Comparison of ENCODE assay signal across 9 cellular contexts in the genomic region with DNA sequence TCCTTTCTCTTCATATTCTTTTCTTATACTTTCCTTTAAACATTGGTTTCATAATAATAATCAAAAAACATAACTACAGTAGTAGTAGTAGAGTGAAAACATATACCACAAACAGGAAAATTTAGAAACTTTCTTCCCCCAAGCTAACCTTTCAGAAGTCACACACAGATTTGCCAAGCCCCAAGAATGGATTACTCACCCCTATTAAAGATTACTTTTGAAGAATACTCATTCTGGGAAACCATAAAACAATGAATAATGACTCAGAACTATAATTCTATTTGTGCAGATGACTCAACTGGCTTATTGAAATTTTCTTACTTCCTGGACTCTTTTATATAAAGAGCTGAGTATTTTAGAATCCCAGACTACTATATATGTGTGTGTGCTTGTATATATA.
DNase-seq lines count a peak whose midpoint lies in the region; ATAC-seq and TF ChIP-seq lines count a peak whose summit lies in the region.
"Had no signal": no experiment of that assay in that cellular context is flagged by ENCODE, and none has a peak within 500 bp of the region (broad histone marks: within the 10 kb centered on the region; RNA-seq: fewer than 3 reads in every experiment).

No MANE protein-coding gene starts in this region.

- H3K4me2 ChIP-seq in trophoblast cell (ENCODE audit: low read length) = no peak overlapping the region

- no peaks in the 10 kb centered on the region for H3K36me3 Mint-ChIP-seq in naive thymus-derived CD4-positive, alpha-beta T cell
- no peaks in the 10 kb centered on the region for H3K36me3 Mint-ChIP-seq in progenitor cell of endocrine pancreas (ENCODE audit: insufficient read depth)

- no peak overlapping the region for H3K4me3 ChIP-seq in naive thymus-derived CD4-positive, alpha-beta T cell (ENCODE audit: low read length)
- H3K4me3 ChIP-seq in trophoblast cell (ENCODE audit: low read depth, low read length) (no peak overlapping the region), psoas muscle (no peak overlapping the region)

- H2BK12ac ChIP-seq in trophoblast cell (ENCODE audit: low read length) = no peak overlapping the region

- H3K9me3 Mint-ChIP-seq in naive thymus-derived CD4-positive, alpha-beta T cell = peaks cover 0 to 2% (median 0%) of the 10 kb centered on the region in 11 donors
- H3K9me3 Mint-ChIP-seq in progenitor cell of endocrine pancreas (ENCODE audit: low read depth) = no peaks in the 10 kb centered on the region
- H3K9me3 Mint-ChIP-seq: T-helper 1 cell treated with Interleukin-12 subunit alpha and Interleukin-12 subunit beta and Interleukin-4 antibody, amounts not matched to agents 30 μg/mL and 1 μg/mL, for 36 hours had no signal

- DNase-seq in HCEC 1CT (peak; percentile 98), M059J (ENCODE audit: low read depth) (peak; percentile 97), glomerular visceral epithelial cell (ENCODE audit: extremely low spot score) (peak; percentile 81), progenitor cell of endocrine pancreas (ENCODE audit: low spot score, unreplicated experiment) (no peak), trophoblast cell (no peak), psoas muscle (no peak)
- no peak for DNase-seq in naive thymus-derived CD4-positive, alpha-beta T cell

- H3K14ac ChIP-seq in trophoblast cell (ENCODE audit: low read length) = no peak overlapping the region

- intact Hi-C loops in naive thymus-derived CD4-positive, alpha-beta T cell (cut with micrococcal nuclease) = no loop called here
- intact Hi-C loops in psoas muscle (cut with DNase I) = no loop called here

- ATAC-seq in GM18499 (IDR thresholded peaks at IDR 0.05; ENCODE audit: insufficient read depth, unreplicated experiment) (peak; percentile 97), psoas muscle (no peak)
- no peak for ATAC-seq in naive thymus-derived CD4-positive, alpha-beta T cell

- TF ChIP-seq CTCF in progenitor cell of endocrine pancreas (IDR thresholded peaks at IDR 0.05; ENCODE audit: unreplicated experiment) = no peak
- no peak for TF ChIP-seq CTCF in psoas muscle (IDR thresholded peaks at IDR 0.05)

- H3K23ac ChIP-seq in trophoblast cell (ENCODE audit: low read length) = no peak overlapping the region

- peaks cover 6 to 25% (median 16%) of the 10 kb centered on the region in 5 donors for H3K27me3 Mint-ChIP-seq in naive thymus-derived CD4-positive, alpha-beta T cell
- no peaks in the 10 kb centered on the region for H3K27me3 Mint-ChIP-seq in progenitor cell of endocrine pancreas

- no peak overlapping the region for H3K27ac Mint-ChIP-seq in naive thymus-derived CD4-positive, alpha-beta T cell
- no peak overlapping the region for H3K27ac Mint-ChIP-seq in progenitor cell of endocrine pancreas
- H3K27ac Mint-ChIP-seq: T-helper 1 cell treated with Interleukin-12 subunit alpha and Interleukin-12 subunit beta and Interleukin-4 antibody, amounts not matched to agents 30 μg/mL and 1 μg/mL, for 36 hours had no signal

- H2BK120ac ChIP-seq in trophoblast cell (ENCODE audit: insufficient read depth, low read length, poor library complexity) = no peak overlapping the region

- peaks cover 2% of the 10 kb centered on the region for H3K79me1 ChIP-seq in trophoblast cell (ENCODE audit: low read length)

- H3K4me1 Mint-ChIP-seq in naive thymus-derived CD4-positive, alpha-beta T cell = peaks cover 0 to 4% (median 0%) of the 10 kb centered on the region in 7 donors
- H3K4me1 Mint-ChIP-seq in progenitor cell of endocrine pancreas (ENCODE audit: low read depth) = peaks cover 7% of the 10 kb centered on the region

- no peak overlapping the region for H3K27ac ChIP-seq in naive thymus-derived CD4-positive, alpha-beta T cell (ENCODE audit: low read depth, low read length)
- H3K27ac ChIP-seq in trophoblast cell (ENCODE audit: low read depth, low read length) = no peak overlapping the region
- H3K27ac ChIP-seq in psoas muscle = no peak overlapping the region

- CTCF ChIA-PET in naive thymus-derived CD4-positive, alpha-beta T cell (lab: Charles Lee) = no interaction called here

- no peak overlapping the region for H3K9ac ChIP-seq in trophoblast cell (ENCODE audit: low read length)

- H2AK5ac ChIP-seq in trophoblast cell (ENCODE audit: low read length) = no peak overlapping the region

- no peak overlapping the region for H4K12ac ChIP-seq in trophoblast cell (ENCODE audit: low read depth, low read length)

- no peaks in the 10 kb centered on the region for H3K36me3 ChIP-seq in naive thymus-derived CD4-positive, alpha-beta T cell (ENCODE audit: control insufficient read depth in 2 of 3, insufficient read depth in 3 of 3, low read length in 3 of 3)
- H3K36me3 ChIP-seq in trophoblast cell (ENCODE audit: control insufficient read depth in 1 of 2, insufficient read depth in 2 of 2, low read length in 2 of 2) = no peaks in the 10 kb centered on the region
- H3K36me3 ChIP-seq in psoas muscle (ENCODE audit: insufficient read depth in 1 of 2, low read depth in 1 of 2) = no peaks in the 10 kb centered on the region

- POLR2A ChIA-PET in naive thymus-derived CD4-positive, alpha-beta T cell (lab: Charles Lee) = no interaction called here

- no peaks in the 10 kb centered on the region for H3K27me3 ChIP-seq in naive thymus-derived CD4-positive, alpha-beta T cell (ENCODE audit: control insufficient read depth in 2 of 2, insufficient read depth in 2 of 2, low read length in 2 of 2)
- H3K27me3 ChIP-seq in trophoblast cell (ENCODE audit: insufficient read depth, low read length) (no peaks in the 10 kb centered on the region), psoas muscle (ENCODE audit: insufficient read depth in 3 of 3, low read length in 2 of 3) (no peaks in the 10 kb centered on the region)

- H3K9me3 ChIP-seq in naive thymus-derived CD4-positive, alpha-beta T cell (ENCODE audit: control insufficient read depth in 2 of 3, low read length in 3 of 3) = no peaks in the 10 kb centered on the region
- H3K9me3 ChIP-seq in trophoblast cell (ENCODE audit: insufficient read depth, low read depth, low read length) (no peaks in the 10 kb centered on the region), psoas muscle (no peaks in the 10 kb centered on the region)

- no peak overlapping the region for H4K8ac ChIP-seq in trophoblast cell (ENCODE audit: low read depth, low read length)

- no peak overlapping the region for H3K4me3 Mint-ChIP-seq in naive thymus-derived CD4-positive, alpha-beta T cell
- no peak overlapping the region for H3K4me3 Mint-ChIP-seq in progenitor cell of endocrine pancreas (ENCODE audit: low read depth)
- H3K4me3 Mint-ChIP-seq: T-helper 1 cell treated with Interleukin-12 subunit alpha and Interleukin-12 subunit beta and Interleukin-4 antibody, amounts not matched to agents 30 μg/mL and 1 μg/mL, for 36 hours had no signal

- no peak overlapping the region for H2BK5ac ChIP-seq in trophoblast cell (ENCODE audit: low read depth, low read length, poor library complexity)

- H3K79me2 ChIP-seq in trophoblast cell (ENCODE audit: control insufficient read depth, insufficient read depth, low read length, poor library complexity) = no peaks in the 10 kb centered on the region

- no peak overlapping the region for H4K91ac ChIP-seq in trophoblast cell (ENCODE audit: low read depth, low read length)

- no peak overlapping the region for H2AFZ ChIP-seq in trophoblast cell (ENCODE audit: insufficient read depth, low read length, poor library complexity)

- H3K4ac ChIP-seq in trophoblast cell (ENCODE audit: low read depth, low read length) = no peak overlapping the region

- H3K4me1 ChIP-seq in naive thymus-derived CD4-positive, alpha-beta T cell (ENCODE audit: control insufficient read depth in 2 of 2, insufficient read depth in 2 of 2, low read length in 2 of 2) = no peaks in the 10 kb centered on the region
- peaks cover 0 to 10% of the 10 kb centered on the region in 2 experiments for H3K4me1 ChIP-seq in trophoblast cell (ENCODE audit: control insufficient read depth in 1 of 2, insufficient read depth in 2 of 2, low read length in 2 of 2)
- no peaks in the 10 kb centered on the region for H3K4me1 ChIP-seq in psoas muscle

- no peak overlapping the region for H3K18ac ChIP-seq in trophoblast cell (ENCODE audit: low read length)

Comparison
In these comparisons a context has a peak if more than half of its experiments do, and no peak if none do; other contexts are left out.
1. DNase-seq: peak in HCEC 1CT (single experiment), M059J (single experiment) and glomerular visceral epithelial cell (single experiment); none in naive thymus-derived CD4-positive, alpha-beta T cell (0 of 9), progenitor cell of endocrine pancreas (single experiment), trophoblast cell (0 of 2) and psoas muscle (0 of 2).